17 cellular contexts compared by ENCODE assay signal in genomic region chr5:165143727-165144210, GRCh38.
A peak's percentile ranks its signal among the peaks of the same experiment; 100 is the strongest.
DNase-seq lines count a peak whose midpoint lies in the region; ATAC-seq lines count a peak whose summit lies in the region.
"Had no signal": no experiment of that assay in that cellular context is flagged by ENCODE, and none has a peak within 500 bp of the region (broad histone marks: within the 10 kb centered on the region; RNA-seq: fewer than 3 reads in every experiment).

No MANE protein-coding gene starts in this region.

- intact Hi-C loops in sciatic nerve (cut with DNase I), result loop anchor here (2.0 to 5.0 kb wide), 2 partner anchors 41 to 1309 kb away; no protein-coding TSS in a partner anchor

- peak; percentile 11 for DNase-seq in NCI-H82 (lab: John Stamatoyannopoulos, UW)
- DNase-seq in NCI-H82 treated with DMSO at 0.1 percent for 48 hours (lab: John Stamatoyannopoulos, UW; ENCODE audit: unreplicated experiment), result no peak
- peak; percentile 6 for DNase-seq in UCSD-AML1 (lab: John Stamatoyannopoulos, UW; ENCODE audit: unreplicated experiment)
- DNase-seq in iPS-NIHi7 (ENCODE audit: extremely low spot score), result peak; percentile 12
- DNase-seq in sciatic nerve (ENCODE audit: low spot score), result no peak
- no peak for DNase-seq in NCI-H128 (lab: John Stamatoyannopoulos, UW; ENCODE audit: unreplicated experiment)
- no peak for DNase-seq in activated CD4-positive, alpha-beta T cell treated with anti-CD3 and anti-CD28 coated beads for 4 hours
- DNase-seq in activated CD4-positive, alpha-beta T cell treated with anti-CD3 and anti-CD28 coated beads for 1 hour, result no peak
- DNase-seq: 8988T; activated CD4-positive, CD25-positive, alpha-beta regulatory T cell treated with anti-CD3 and anti-CD28 coated beads, Interleukin-2, amount 50 U/mL, for 72 hours; hippocampal formation; mammary epithelial cell; natural killer cell; NCI-H187; NCI-H226; stimulated activated CD8-positive, alpha-beta memory T cell treated with anti-CD3 and anti-CD28 coated beads, Interleukin-4, amount 100 ng/mL, for 48 hours; uterus had no signal

- ATAC-seq in sciatic nerve, result peak; percentile 38
- ATAC-seq: natural killer cell had no signal

Comparison
In these comparisons a context has a peak if more than half of its experiments do, and no peak if none do; other contexts are left out.
1. DNase-seq: peak in NCI-H82 (single experiment), UCSD-AML1 (single experiment) and iPS-NIHi7 (single experiment); none in NCI-H82 treated with DMSO at 0.1 percent for 48 hours (single experiment), sciatic nerve (single experiment), NCI-H128 (single experiment), activated CD4-positive, alpha-beta T cell treated with anti-CD3 and anti-CD28 coated beads for 4 hours (0 of 2) and activated CD4-positive, alpha-beta T cell treated with anti-CD3 and anti-CD28 coated beads for 1 hour (single experiment).